In the genomic region with DNA sequence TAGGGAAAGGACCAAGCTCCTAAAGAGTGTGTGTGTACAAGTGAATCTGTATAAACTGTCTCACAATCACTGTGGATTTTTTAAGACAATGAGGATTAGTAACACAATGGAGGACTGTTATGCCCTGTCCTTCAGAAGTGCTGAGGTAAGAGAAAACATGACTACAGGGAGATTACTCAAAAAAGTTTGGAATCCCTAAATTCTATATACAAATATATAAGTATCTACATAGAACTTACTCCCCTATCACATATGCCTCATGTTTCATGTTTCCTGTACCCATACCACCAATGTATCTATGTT, we compare ENCODE assay signal across 1 cellular context.
TF ChIP-seq lines count a peak whose summit lies in the region.

No MANE protein-coding gene starts in this region.

TF ChIP-seq in WTC11, 78 proteins besides CTCF, POLR2A, EP300 and RAD21 (continued from another document):
- TF ChIP-seq AR (CRISPR knock-in tag; IDR thresholded peaks at IDR 0.05) (no peak), ZNF423 (CRISPR knock-in tag; IDR thresholded peaks at IDR 0.05) (no peak)
- TF ChIP-seq, protein P1, sequence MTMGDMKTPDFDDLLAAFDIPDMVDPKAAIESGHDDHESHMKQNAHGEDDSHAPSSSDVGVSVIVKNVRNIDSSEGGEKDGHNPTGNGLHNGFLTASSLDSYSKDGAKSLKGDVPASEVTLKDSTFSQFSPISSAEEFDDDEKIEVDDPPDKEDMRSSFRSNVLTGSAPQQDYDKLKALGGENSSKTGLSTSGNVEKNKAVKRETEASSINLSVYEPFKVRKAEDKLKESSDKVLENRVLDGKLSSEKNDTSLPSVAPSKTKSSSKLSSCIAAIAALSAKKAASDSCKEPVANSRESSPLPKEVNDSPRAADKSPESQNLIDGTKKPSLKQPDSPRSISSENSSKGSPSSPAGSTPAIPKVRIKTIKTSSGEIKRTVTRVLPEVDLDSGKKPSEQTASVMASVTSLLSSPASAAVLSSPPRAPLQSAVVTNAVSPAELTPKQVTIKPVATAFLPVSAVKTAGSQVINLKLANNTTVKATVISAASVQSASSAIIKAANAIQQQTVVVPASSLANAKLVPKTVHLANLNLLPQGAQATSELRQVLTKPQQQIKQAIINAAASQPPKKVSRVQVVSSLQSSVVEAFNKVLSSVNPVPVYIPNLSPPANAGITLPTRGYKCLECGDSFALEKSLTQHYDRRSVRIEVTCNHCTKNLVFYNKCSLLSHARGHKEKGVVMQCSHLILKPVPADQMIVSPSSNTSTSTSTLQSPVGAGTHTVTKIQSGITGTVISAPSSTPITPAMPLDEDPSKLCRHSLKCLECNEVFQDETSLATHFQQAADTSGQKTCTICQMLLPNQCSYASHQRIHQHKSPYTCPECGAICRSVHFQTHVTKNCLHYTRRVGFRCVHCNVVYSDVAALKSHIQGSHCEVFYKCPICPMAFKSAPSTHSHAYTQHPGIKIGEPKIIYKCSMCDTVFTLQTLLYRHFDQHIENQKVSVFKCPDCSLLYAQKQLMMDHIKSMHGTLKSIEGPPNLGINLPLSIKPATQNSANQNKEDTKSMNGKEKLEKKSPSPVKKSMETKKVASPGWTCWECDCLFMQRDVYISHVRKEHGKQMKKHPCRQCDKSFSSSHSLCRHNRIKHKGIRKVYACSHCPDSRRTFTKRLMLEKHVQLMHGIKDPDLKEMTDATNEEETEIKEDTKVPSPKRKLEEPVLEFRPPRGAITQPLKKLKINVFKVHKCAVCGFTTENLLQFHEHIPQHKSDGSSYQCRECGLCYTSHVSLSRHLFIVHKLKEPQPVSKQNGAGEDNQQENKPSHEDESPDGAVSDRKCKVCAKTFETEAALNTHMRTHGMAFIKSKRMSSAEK (CRISPR knock-in tag; IDR thresholded peaks at IDR 0.05; ENCODE audit: borderline replicate concordance): no peak
TF ChIP-seq in WTC11: peak in this region for 0.
